11 cellular contexts compared by ENCODE assay signal in genomic region chr20:21956591-21956990, GRCh38.
"Had no signal": no experiment of that assay in that cellular context is flagged by ENCODE, and none has a peak within 500 bp of the region (broad histone marks: within the 10 kb centered on the region; RNA-seq: fewer than 3 reads in every experiment).

No MANE protein-coding gene starts in this region.

- H3K4me3 ChIP-seq: GM23248, GM23338, HAP-1 had no signal

- H3K36me3 ChIP-seq: HAP-1 had no signal

- DNase-seq: GM23248, GOT3, H7, H9, HCEC 1CT, HFFc6 had no signal

- FAIRE-seq: H1, H54 had no signal

- ATAC-seq: GM23338, HCT116 had no signal

- H3K9me3 ChIP-seq: HAP-1 had no signal

- H3K4me1 ChIP-seq: HAP-1 had no signal

- H3K27ac ChIP-seq: GM23248 had no signal
